Comparison of ENCODE assay signal across 25 cellular contexts in the genomic region with DNA sequence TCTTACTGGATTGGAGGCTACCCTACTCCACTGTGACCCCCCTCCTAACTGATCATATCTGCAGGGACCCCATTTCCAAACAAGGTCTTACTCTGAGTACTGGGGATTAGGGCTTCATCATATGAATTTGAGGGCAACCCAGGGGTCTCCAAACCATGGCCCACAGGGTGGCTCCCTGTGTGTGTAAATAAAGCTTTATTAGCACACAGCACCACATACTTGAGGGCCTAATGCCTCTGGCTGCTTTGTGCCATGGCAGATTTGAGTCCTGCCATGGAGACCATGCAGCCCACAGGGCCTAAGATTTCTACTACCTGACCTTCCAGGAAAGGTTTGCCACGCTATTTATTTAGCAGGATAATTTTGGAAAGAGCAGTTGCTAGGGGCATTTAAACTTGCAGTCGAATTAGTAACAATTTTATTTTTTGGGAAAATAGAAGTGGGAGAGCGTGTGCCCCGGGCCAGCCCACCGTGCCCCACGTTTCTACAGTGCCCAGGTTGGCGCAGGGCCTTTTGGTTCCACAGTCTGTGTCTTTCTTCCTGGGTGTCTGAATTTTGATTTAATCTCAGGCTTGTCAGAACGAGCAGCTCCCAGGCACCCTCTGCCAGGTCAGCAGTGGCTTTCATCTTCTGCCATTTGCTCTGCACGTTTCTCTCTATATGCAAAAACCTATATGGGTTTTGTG.
"Had no signal": no experiment of that assay in that cellular context is flagged by ENCODE, and none has a peak within 500 bp of the region (broad histone marks: within the 10 kb centered on the region; RNA-seq: fewer than 3 reads in every experiment).

No MANE protein-coding gene starts in this region.

- H3K9me3 ChIP-seq: ascending aorta, esophagus muscularis mucosa, gastroesophageal sphincter, ovary, transverse colon had no signal

- H3K27me3 ChIP-seq: ascending aorta, brain microvascular endothelial cell, esophagus muscularis mucosa, gastroesophageal sphincter, ovary, transverse colon had no signal

- FAIRE-seq: colon, endothelial cell of umbilical vein, urothelium cell line had no signal

- ATAC-seq: activated CD4-positive, CD25-positive, alpha-beta regulatory T cell treated with anti-CD3 and anti-CD28 coated beads, Interleukin-2, amount 50 U/mL, for 24 hours; activated CD8-positive, alpha-beta T cell treated with anti-CD3 and anti-CD28 coated beads, Interleukin-2, amount 10 ng/mL, durations not matched to agents 7 days and 5 days; activated naive CD4-positive, alpha-beta T cell treated with anti-CD3 and anti-CD28 coated beads, Interleukin-2, amount 50 U/mL, for 72 hours; gastroesophageal sphincter; naive thymus-derived CD8-positive, alpha-beta T cell; right cardiac atrium; stimulated activated memory B cell treated with anti-CD40 and anti-IgM and Interleukin-4, amounts not matched to agents 10 μg/mL and 1 μg/mL and 100 μg/mL, for 72 hours; T-cell had no signal

- DNase-seq: activated CD4-positive, alpha-beta T cell treated with anti-CD3 and anti-CD28 coated beads, Interleukin-2, amount 10 ng/mL, durations not matched to agents 7 days and 5 days; activated CD8-positive, alpha-beta T cell treated with anti-CD3 and anti-CD28 coated beads, Interleukin-2, amount 10 ng/mL, durations not matched to agents 7 days and 5 days; activated gamma-delta T cell; brain microvascular endothelial cell; central memory CD4-positive, alpha-beta T cell; effector memory CD4-positive, alpha-beta T cell; hypothalamus; mesendoderm; stimulated activated CD4-positive, alpha-beta T cell treated with anti-CD3 and anti-CD28 coated beads, Interleukin-15, amount 100 ng/mL, for 24 hours; T-cell had no signal

- H3K36me3 ChIP-seq: ascending aorta, brain microvascular endothelial cell, esophagus muscularis mucosa, gastroesophageal sphincter, ovary, transverse colon had no signal

- H3K4me3 ChIP-seq: ascending aorta, esophagus muscularis mucosa, gastroesophageal sphincter, ovary, skin epidermis, transverse colon had no signal

- H3K27ac ChIP-seq: ascending aorta, brain microvascular endothelial cell, esophagus muscularis mucosa, gastroesophageal sphincter, ovary, skin epidermis, transverse colon, VCaP had no signal
